Comparison of ENCODE assay signal across 7 cellular contexts in the genomic region with DNA sequence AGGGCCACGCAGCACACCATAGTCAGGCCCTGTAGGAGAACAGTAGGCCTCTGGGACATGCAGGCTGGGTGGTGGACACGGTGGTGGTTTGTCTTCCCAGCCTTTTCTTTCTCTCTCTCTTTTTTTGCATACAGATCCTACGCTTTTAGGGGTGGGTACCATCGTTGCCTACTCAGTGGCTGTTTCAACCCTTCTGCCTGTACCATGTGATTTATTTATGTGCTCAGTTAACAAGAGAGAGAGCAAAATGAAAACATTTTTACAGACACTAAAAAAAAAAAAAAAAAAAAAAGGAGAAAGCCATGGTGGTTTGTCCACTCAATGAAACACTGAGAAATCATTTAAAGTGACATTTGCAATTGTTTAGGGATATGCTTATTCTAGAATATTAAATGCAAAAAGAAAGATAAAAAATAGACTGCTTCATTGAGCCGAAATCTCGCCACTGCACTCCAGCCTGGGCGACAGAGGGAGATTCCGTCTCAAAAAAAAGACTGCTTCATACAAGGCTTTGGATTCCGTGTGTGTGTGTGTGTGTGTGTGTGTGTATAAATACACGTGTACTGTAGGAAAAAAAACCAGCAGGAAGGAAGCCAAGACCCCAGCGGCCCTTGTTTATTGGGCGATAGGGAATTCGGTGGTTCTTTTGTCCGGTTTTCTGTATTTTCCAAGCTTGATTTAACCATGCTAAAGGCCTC. TPM values are rescaled to one million over a fixed set of nuclear protein-coding genes. Genes with fewer than 3 reads are reported as not detected.
A peak's percentile ranks its signal among the peaks of the same experiment; 100 is the strongest.
DNase-seq lines count a peak whose midpoint lies in the region; ATAC-seq and TF ChIP-seq lines count a peak whose summit lies in the region.

No MANE protein-coding gene starts in this region.

- H3K4me1 ChIP-seq in ES-I3 (ENCODE audit: insufficient read depth, low read length): peaks cover 5% of the 10 kb centered on the region; the same call in 1 of the 2 replicates

- no peak for ATAC-seq in activated T-cell treated with anti-CD3 and anti-CD28 coated beads, Interleukin-2, amount 50 U/mL, for 72 hours (replicated peaks in 1 of 2)
- ATAC-seq in HG03565 (IDR thresholded peaks at IDR 0.05; ENCODE audit: unreplicated experiment): no peak

- peak overlapping the region; percentile 62 for H3K9ac ChIP-seq in ES-I3 (ENCODE audit: low read depth, low read length)

- H3K9me3 ChIP-seq in ES-I3 (ENCODE audit: control insufficient read depth, insufficient read depth, low read length): no peaks in the 10 kb centered on the region

- peak overlapping the region; percentile 48 for H3K4me3 ChIP-seq in skeletal muscle cell (ENCODE audit: low read depth, low read length)

- no peaks in the 10 kb centered on the region for H3K9me3 Mint-ChIP-seq in activated T-cell treated with anti-CD3 and anti-CD28 coated beads, Interleukin-2, amount 50 U/mL, for 72 hours
- H3K9me3 Mint-ChIP-seq in glutamatergic neuron (ENCODE audit: unreplicated experiment): peaks cover 27% of the 10 kb centered on the region

- H3K27me3 Mint-ChIP-seq in activated T-cell treated with anti-CD3 and anti-CD28 coated beads, Interleukin-2, amount 50 U/mL, for 72 hours (ENCODE audit: low read depth): peaks cover 5% of the 10 kb centered on the region
- H3K27me3 Mint-ChIP-seq in glutamatergic neuron (ENCODE audit: unreplicated experiment): peaks cover 35% of the 10 kb centered on the region

- H3K4me3 Mint-ChIP-seq in activated T-cell treated with anti-CD3 and anti-CD28 coated beads, Interleukin-2, amount 50 U/mL, for 72 hours: peak overlapping the region; percentile 79 to 90
- peak overlapping the region; percentile 93 for H3K4me3 Mint-ChIP-seq in glutamatergic neuron (ENCODE audit: unreplicated experiment)

- peak; percentile 26 for DNase-seq in NCI-H1092 (lab: John Stamatoyannopoulos, UW)
- peak; percentile 27 to 37 for DNase-seq in activated T-cell treated with anti-CD3 and anti-CD28 coated beads, Interleukin-2, amount 50 U/mL, for 72 hours
- no peak for DNase-seq in glutamatergic neuron
- peak; percentile 59 for DNase-seq in skeletal muscle cell (ENCODE audit: low read depth)
- no peak for DNase-seq in CD1c-positive myeloid dendritic cell (ENCODE audit: extremely low spot score)

- H3K36me3 ChIP-seq in ES-I3 (ENCODE audit: insufficient read depth, low read length): no peaks in the 10 kb centered on the region

- peak overlapping the region; percentile 100 for H3K27ac Mint-ChIP-seq in activated T-cell treated with anti-CD3 and anti-CD28 coated beads, Interleukin-2, amount 50 U/mL, for 72 hours
- H3K27ac Mint-ChIP-seq in glutamatergic neuron (ENCODE audit: unreplicated experiment): peak overlapping the region; percentile 98

- TF ChIP-seq CTCF in glutamatergic neuron (IDR thresholded peaks at IDR 0.05; ENCODE audit: partially characterized antibody, unreplicated experiment): no peak

- H3K4me1 Mint-ChIP-seq in activated T-cell treated with anti-CD3 and anti-CD28 coated beads, Interleukin-2, amount 50 U/mL, for 72 hours (ENCODE audit: low read depth): peaks cover 62% of the 10 kb centered on the region
- H3K4me1 Mint-ChIP-seq in glutamatergic neuron (ENCODE audit: low read depth, unreplicated experiment): peaks cover 11% of the 10 kb centered on the region

- H3K36me3 Mint-ChIP-seq in activated T-cell treated with anti-CD3 and anti-CD28 coated beads, Interleukin-2, amount 50 U/mL, for 72 hours (ENCODE audit: insufficient read depth in 2 of 2): peaks cover 0 to 2% of the 10 kb centered on the region in 2 donors
- no peaks in the 10 kb centered on the region for H3K36me3 Mint-ChIP-seq in glutamatergic neuron (ENCODE audit: unreplicated experiment)

RNA-seq across cellular contexts. Expression of gene ZNF839, which starts 3.3 kb away (rescaled TPM):
- total RNA-seq in activated T-cell treated with anti-CD3 and anti-CD28 coated beads, Interleukin-2, amount 50 U/mL, for 72 hours: 10 to 100 TPM; 18.1 to 21.5 TPM
- total RNA-seq in glutamatergic neuron (ENCODE audit: unreplicated experiment): 13.6 TPM

RNA-seq across cellular contexts. Expression of gene MOK, which starts 11.2 kb away (rescaled TPM):
- 1 to 10 TPM; 2.8 to 5.7 TPM for total RNA-seq in activated T-cell treated with anti-CD3 and anti-CD28 coated beads, Interleukin-2, amount 50 U/mL, for 72 hours
- 6.5 TPM for total RNA-seq in glutamatergic neuron (ENCODE audit: unreplicated experiment)

RNA-seq across cellular contexts. Expression of gene CINP, which starts 46.5 kb away (rescaled TPM):
- 10 to 100 TPM; 40.6 to 43.0 TPM for total RNA-seq in activated T-cell treated with anti-CD3 and anti-CD28 coated beads, Interleukin-2, amount 50 U/mL, for 72 hours
- total RNA-seq in glutamatergic neuron (ENCODE audit: unreplicated experiment): 25.9 TPM

RNA-seq across cellular contexts. Expression of gene TECPR2, which starts 46.5 kb away (rescaled TPM):
- 1 to 10 TPM; 8.7 to 9.7 TPM for total RNA-seq in activated T-cell treated with anti-CD3 and anti-CD28 coated beads, Interleukin-2, amount 50 U/mL, for 72 hours
- 24.5 TPM for total RNA-seq in glutamatergic neuron (ENCODE audit: unreplicated experiment)

Comparison
In these comparisons a context has a peak if more than half of its experiments do, and no peak if none do; other contexts are left out.
1. DNase-seq: peak in NCI-H1092 (single experiment), activated T-cell treated with anti-CD3 and anti-CD28 coated beads, Interleukin-2, amount 50 U/mL, for 72 hours (2 of 2) and skeletal muscle cell (single experiment); none in glutamatergic neuron (single experiment) and CD1c-positive myeloid dendritic cell (single experiment).